In genomic region chr1:174704300-174704699, GRCh38 we compare ENCODE assay signal across 17 cellular contexts.
DNase-seq lines count a peak whose midpoint lies in the region; ATAC-seq and TF ChIP-seq lines count a peak whose summit lies in the region.
"Had no signal": no experiment of that assay in that cellular context is flagged by ENCODE, and none has a peak within 500 bp of the region (broad histone marks: within the 10 kb centered on the region; RNA-seq: fewer than 3 reads in every experiment).

No MANE protein-coding gene starts in this region.

- H3K27me3 ChIP-seq in left ventricle myocardium inferior (ENCODE audit: low read depth) = no peaks in the 10 kb centered on the region
- H3K27me3 ChIP-seq: BLaER1 had no signal

- no peak for TF ChIP-seq CTCF in left ventricle myocardium inferior (IDR thresholded peaks at IDR 0.05; ENCODE audit: borderline replicate concordance)
- no peak for TF ChIP-seq CTCF in RWPE1 (conservative IDR thresholded peaks at IDR 0.05; ENCODE audit: low read depth)

- no peaks in the 10 kb centered on the region for H3K27me3 Mint-ChIP-seq in T-helper 17 cell
- H3K27me3 Mint-ChIP-seq: B cell; CD4-positive, CD25-positive, alpha-beta regulatory T cell had no signal

- no peak overlapping the region for H3K4me3 Mint-ChIP-seq in T-helper 17 cell
- H3K4me3 Mint-ChIP-seq: B cell; CD4-positive, CD25-positive, alpha-beta regulatory T cell; CD8-positive, alpha-beta T cell; HFFc6 had no signal

- peak overlapping the region; percentile 20 for H3K27ac ChIP-seq in left ventricle myocardium inferior (replicated peaks)
- H3K27ac ChIP-seq in RWPE1 = no peak overlapping the region
- H3K27ac ChIP-seq: BLaER1, C4-2B had no signal

- intact Hi-C loops in left ventricle myocardium inferior (cut with micrococcal nuclease) = no loop called here
- intact Hi-C loops in Right ventricle myocardium inferior (cut with DNase I) = no loop called here

- DNase-seq in left ventricle myocardium inferior (no peak), Right ventricle myocardium inferior (ENCODE audit: missing footprints) (no peak), T-helper 17 cell (no peak), left lobe of liver (ENCODE audit: low spot score) (no peak), RWPE1 (ENCODE audit: low spot score) (no peak), NCI-H510A treated with DMSO at 0.1 percent for 48 hours (lab: John Stamatoyannopoulos, UW) (no peak)
- DNase-seq: Caco-2; CD4-positive, CD25-positive, alpha-beta regulatory T cell; CD8-positive, alpha-beta T cell; DMS153; DND-41; GOT3; HFFc6 had no signal

- peaks cover 12% of the 10 kb centered on the region for H3K36me3 Mint-ChIP-seq in T-helper 17 cell (ENCODE audit: low read depth)

- peaks cover 8% of the 10 kb centered on the region for H3K9me3 ChIP-seq in left ventricle myocardium inferior (replicated peaks)
- H3K9me3 ChIP-seq in T-helper 17 cell (ENCODE audit: control insufficient read depth, low read length, poor library complexity, severe bottlenecking) = no peaks in the 10 kb centered on the region
- H3K9me3 ChIP-seq: BLaER1, Caco-2, HAP-1 had no signal

- H3K4me1 Mint-ChIP-seq in T-helper 17 cell = peaks cover 2% of the 10 kb centered on the region

- H3K4me3 ChIP-seq in left ventricle myocardium inferior = no peak overlapping the region
- H3K4me3 ChIP-seq: BLaER1, HAP-1 had no signal

- H3K36me3 ChIP-seq in left ventricle myocardium inferior = peaks cover 10% of the 10 kb centered on the region
- H3K36me3 ChIP-seq: BLaER1, HAP-1 had no signal

- CTCF ChIA-PET in RWPE1 (lab: Yijun Ruan, JAX) = no interaction called here

- no peak for ATAC-seq in Right ventricle myocardium inferior
- ATAC-seq in T-helper 17 cell = no peak
- ATAC-seq in left lobe of liver = peak; percentile 92
- ATAC-seq: CD8-positive, alpha-beta T cell had no signal

- H3K4me1 ChIP-seq in left ventricle myocardium inferior = peaks cover 35% of the 10 kb centered on the region
- H3K4me1 ChIP-seq: Caco-2, HAP-1 had no signal

- POLR2A ChIA-PET in RWPE1 (lab: Yijun Ruan, JAX; ENCODE audit: low non-redundant PET) = no interaction called here

- H3K27ac Mint-ChIP-seq in T-helper 17 cell = peak overlapping the region; percentile 43
- H3K27ac Mint-ChIP-seq: B cell; CD4-positive, CD25-positive, alpha-beta regulatory T cell; CD8-positive, alpha-beta T cell; HFFc6 had no signal
